Comparison of ENCODE assay signal across 1 cellular context in the genomic region with DNA sequence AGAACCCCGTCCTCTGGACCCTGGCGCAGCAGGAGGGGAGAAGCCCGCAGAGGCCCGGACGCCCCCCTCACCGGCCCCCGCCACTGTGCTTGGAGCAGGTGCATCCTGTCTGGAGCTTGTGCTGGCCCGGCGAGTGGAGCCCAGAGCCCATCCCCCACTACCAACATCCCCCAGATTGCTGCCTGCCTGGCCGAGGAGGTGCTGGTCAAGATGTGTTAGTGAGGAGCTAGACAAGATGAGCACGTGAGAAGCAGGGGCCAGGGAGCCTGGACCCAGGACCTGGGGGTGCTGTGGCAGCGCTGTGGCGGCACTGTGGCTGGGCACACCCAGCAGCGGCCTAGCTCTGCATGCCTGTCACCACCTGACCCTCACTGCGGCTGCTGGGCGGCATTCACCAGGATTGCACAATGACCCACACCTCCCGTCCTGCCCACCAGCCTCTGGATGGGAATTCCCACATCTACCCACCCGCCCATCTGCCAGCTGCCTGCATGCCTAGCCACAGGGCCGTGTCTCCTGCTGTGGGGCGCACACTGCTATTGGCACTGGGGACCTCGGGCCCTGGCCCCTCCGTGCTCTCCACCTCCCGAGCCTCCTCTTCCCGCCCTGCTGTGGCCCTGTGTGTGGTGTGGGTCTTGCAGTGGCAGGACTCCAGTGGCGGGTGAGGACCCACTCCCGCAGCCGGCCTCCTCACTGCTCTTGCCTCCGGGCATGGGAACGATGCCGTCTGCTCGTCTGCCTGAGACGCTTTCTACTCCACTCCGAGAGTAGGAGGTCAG.
TF ChIP-seq lines count a peak whose summit lies in the region.

No MANE protein-coding gene starts in this region.

TF ChIP-seq in liver, 16 proteins besides CTCF, POLR2A, EP300 and RAD21:
- TF ChIP-seq, protein P1, sequence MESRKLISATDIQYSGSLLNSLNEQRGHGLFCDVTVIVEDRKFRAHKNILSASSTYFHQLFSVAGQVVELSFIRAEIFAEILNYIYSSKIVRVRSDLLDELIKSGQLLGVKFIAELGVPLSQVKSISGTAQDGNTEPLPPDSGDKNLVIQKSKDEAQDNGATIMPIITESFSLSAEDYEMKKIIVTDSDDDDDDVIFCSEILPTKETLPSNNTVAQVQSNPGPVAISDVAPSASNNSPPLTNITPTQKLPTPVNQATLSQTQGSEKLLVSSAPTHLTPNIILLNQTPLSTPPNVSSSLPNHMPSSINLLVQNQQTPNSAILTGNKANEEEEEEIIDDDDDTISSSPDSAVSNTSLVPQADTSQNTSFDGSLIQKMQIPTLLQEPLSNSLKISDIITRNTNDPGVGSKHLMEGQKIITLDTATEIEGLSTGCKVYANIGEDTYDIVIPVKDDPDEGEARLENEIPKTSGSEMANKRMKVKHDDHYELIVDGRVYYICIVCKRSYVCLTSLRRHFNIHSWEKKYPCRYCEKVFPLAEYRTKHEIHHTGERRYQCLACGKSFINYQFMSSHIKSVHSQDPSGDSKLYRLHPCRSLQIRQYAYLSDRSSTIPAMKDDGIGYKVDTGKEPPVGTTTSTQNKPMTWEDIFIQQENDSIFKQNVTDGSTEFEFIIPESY (IDR thresholded peaks at IDR 0.05): no peak
- TF ChIP-seq EGR1 (IDR thresholded peaks at IDR 0.05; ENCODE audit: low read depth in 2 of 2): no peak
- TF ChIP-seq HNF4A (conservative IDR thresholded peaks at IDR 0.05): peak; percentile 6 to 48
- peak in 1 of 2 donors; percentile 13 for TF ChIP-seq RXRA (IDR thresholded peaks at IDR 0.05)
- TF ChIP-seq SP1 (IDR thresholded peaks at IDR 0.05): peak; percentile 16
